In the genomic region with DNA sequence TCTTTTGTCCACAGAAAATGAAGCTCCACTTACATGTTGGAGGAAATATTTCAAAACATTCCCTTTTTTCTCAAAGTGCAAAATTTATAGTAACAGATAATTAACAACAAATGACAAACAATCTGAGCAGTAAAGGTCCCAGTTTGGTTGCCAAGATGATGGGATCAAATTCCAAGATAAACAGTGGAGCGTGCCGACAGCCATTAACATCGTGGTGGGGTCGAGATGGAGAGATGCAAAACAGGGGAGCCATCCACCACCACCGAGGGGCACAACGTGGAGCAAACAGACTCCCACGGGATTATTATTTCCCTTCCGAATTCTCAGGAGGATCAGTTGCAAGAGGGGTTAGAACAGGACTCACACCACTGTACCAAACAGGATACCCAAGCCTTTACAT, we compare ENCODE assay signal across 23 cellular contexts. TPM values are rescaled to one million over a fixed set of nuclear protein-coding genes. Genes with fewer than 3 reads are reported as not detected.
"Had no signal": no experiment of that assay in that cellular context is flagged by ENCODE, and none has a peak within 500 bp of the region (broad histone marks: within the 10 kb centered on the region; RNA-seq: fewer than 3 reads in every experiment).

No MANE protein-coding gene starts in this region.

- ATAC-seq: activated CD4-positive, alpha-beta T cell treated with anti-CD3 and anti-CD28 coated beads for 36 hours; activated CD8-positive, alpha-beta T cell treated with anti-CD3 and anti-CD28 coated beads for 36 hours; PC-3; T-cell had no signal

- H3K27me3 ChIP-seq: adrenal gland, breast epithelium had no signal

- H3K36me3 ChIP-seq: adrenal gland, breast epithelium had no signal

- H3K9me3 ChIP-seq: adrenal gland, breast epithelium had no signal

- H3K4me1 ChIP-seq: adrenal gland, breast epithelium had no signal

- H3K27ac ChIP-seq: adrenal gland, breast epithelium, SK-N-MC, VCaP had no signal

- H3K4me3 ChIP-seq: adrenal gland, breast epithelium, SK-N-MC had no signal

- DNase-seq: activated CD4-positive, alpha-beta T cell treated with anti-CD3 and anti-CD28 coated beads for 36 hours; activated CD4-positive, CD25-positive, alpha-beta regulatory T cell; activated CD8-positive, alpha-beta memory T cell treated with anti-CD3 and anti-CD28 coated beads, Interleukin-2, amount 50 U/mL, for 48 hours; activated CD8-positive, alpha-beta T cell treated with anti-CD3 and anti-CD28 coated beads for 36 hours; activated naive CD4-positive, alpha-beta T cell treated with anti-CD3 and anti-CD28 coated beads, Interleukin-2, amount 50 U/mL, for 16 hours; activated naive CD8-positive, alpha-beta T cell treated with anti-CD3 and anti-CD28 coated beads, Interleukin-2, amount 10 ng/mL, durations not matched to agents 7 days and 5 days; activated T-cell treated with anti-CD3 and anti-CD28 coated beads, Interleukin-2, amount 50 U/mL, for 1 hour; adrenal gland; anterior cingulate cortex; KG1; NCI-H1048; NCI-H1694; NCI-H2029; NCI-H2107; NCI-H510A treated with DMSO at 0.1 percent for 48 hours; PC-3; SIG-M5; T-cell; T-helper 2 cell; T1000 had no signal

RNA-seq across cellular contexts. Expression of gene MPPED2, which starts 17.2 kb away (rescaled TPM):
- total RNA-seq: activated naive CD8-positive, alpha-beta T cell treated with anti-CD3 and anti-CD28 coated beads, Interleukin-2, amount 10 ng/mL, durations not matched to agents 7 days and 5 days; PC-3 had no signal
